ENCODE assay signal across 12 cellular contexts in genomic region chr11:68353669-68354068, GRCh38. TPM values are rescaled to one million over a fixed set of nuclear protein-coding genes. Genes with fewer than 3 reads are reported as not detected.
A peak's percentile ranks its signal among the peaks of the same experiment; 100 is the strongest.
DNase-seq lines count a peak whose midpoint lies in the region; ATAC-seq and TF ChIP-seq lines count a peak whose summit lies in the region.
"Had no signal": no experiment of that assay in that cellular context is flagged by ENCODE, and none has a peak within 500 bp of the region (broad histone marks: within the 10 kb centered on the region; RNA-seq: fewer than 3 reads in every experiment).

No MANE protein-coding gene starts in this region.

- ATAC-seq in HCT116, result peak; percentile 10; the same call in 1 of the 2 replicates

- H3K4me3 Mint-ChIP-seq in MCF 10A (ENCODE audit: unreplicated experiment), result peak overlapping the region; percentile 53

- H3K9me3 Mint-ChIP-seq in MCF 10A (ENCODE audit: unreplicated experiment), result no peaks in the 10 kb centered on the region

- peaks cover 23% of the 10 kb centered on the region for H3K36me3 Mint-ChIP-seq in MCF 10A (ENCODE audit: insufficient read depth, unreplicated experiment)

- H3K36me3 ChIP-seq in HCT116 (ENCODE audit: control insufficient read depth in 1 of 2, insufficient read depth in 2 of 2, low read length in 2 of 2), result peaks cover 2 to 8% of the 10 kb centered on the region in 2 experiments; a peak in 2 of 4 replicates
- H3K36me3 ChIP-seq in spleen, result peaks cover 0 to 3% (median 0%) of the 10 kb centered on the region in 6 donors

- H3K4me1 Mint-ChIP-seq in MCF 10A (ENCODE audit: insufficient read depth, unreplicated experiment), result peaks cover 20% of the 10 kb centered on the region

- H3K27me3 Mint-ChIP-seq in MCF 10A (ENCODE audit: insufficient read depth, unreplicated experiment), result no peaks in the 10 kb centered on the region

- no peaks in the 10 kb centered on the region for H3K9me2 ChIP-seq in HCT116 (ENCODE audit: insufficient read depth)

- no peak for TF ChIP-seq POLR2A in HCT116 (IDR thresholded peaks at IDR 0.05; ENCODE audit: borderline replicate concordance, extremely low read depth, insufficient read depth, insufficient read length)
- no peak for TF ChIP-seq POLR2A in spleen (IDR thresholded peaks at IDR 0.05)

- H3K4me3 ChIP-seq in HCT116 (replicated peaks in 1 of 2; ENCODE audit: low read depth in 1 of 2, low read length in 2 of 2) (peak overlapping the region in 1 of 2 experiments; percentile 39; a peak in 1 of 4 replicates), spleen (no peak overlapping the region)

- H3K27ac ChIP-seq in HCT116 (ENCODE audit: low read depth, low read length) (peak overlapping the region; percentile 96), layer of hippocampus (ENCODE audit: low read depth, low read length) (peak overlapping the region; percentile 76), spleen (peak overlapping the region in 6 of 8 donors; percentile 39 to 71 (median 60))
- H3K27ac ChIP-seq: HL-60 had no signal

- H4K20me1 ChIP-seq in HCT116 (ENCODE audit: insufficient read depth), result no peaks in the 10 kb centered on the region

- H3K9ac ChIP-seq in HCT116 (ENCODE audit: low read length), result peak overlapping the region; percentile 70

- no peak for TF ChIP-seq RAD21 in HCT116 (IDR thresholded peaks at IDR 0.05; ENCODE audit: low read depth)

- H3K9me3 ChIP-seq in HCT116 (ENCODE audit: control insufficient read depth in 1 of 2, insufficient read depth in 1 of 2, low read depth in 1 of 2, low read length in 2 of 2) (no peaks in the 10 kb centered on the region), spleen (no peaks in the 10 kb centered on the region)

- CTCF ChIA-PET in HCT116 (lab: Charles Lee), result no interaction called here
- CTCF ChIA-PET in MCF 10A (lab: Yijun Ruan, JAX), result interaction anchor here (0.6 to 0.8 kb wide), 2 partner anchors 26 to 96 kb away, joined by 3 read pairs; no protein-coding TSS in a partner anchor

- POLR2A ChIA-PET in HCT116 (lab: Charles Lee) (no interaction called here), MCF 10A (lab: Yijun Ruan, JAX) (interaction anchor here (0.7 to 1.8 kb wide), 5 partner anchors 13 to 490 kb away, joined by 3 to 12 read pairs (median 7); no protein-coding TSS in a partner anchor)

- H3K27me3 ChIP-seq in HCT116 (ENCODE audit: insufficient read depth, low read length), result no peaks in the 10 kb centered on the region
- H3K27me3 ChIP-seq in layer of hippocampus (ENCODE audit: control insufficient read depth, insufficient read depth, low read length), result no peaks in the 10 kb centered on the region
- no peaks in the 10 kb centered on the region for H3K27me3 ChIP-seq in spleen (replicated peaks in 1 of 7)

- no peak overlapping the region for H2AFZ ChIP-seq in HCT116 (ENCODE audit: low read depth, low read length, poor library complexity, severe bottlenecking)

- DNase-seq in HCT116 (ENCODE audit: low read depth, low spot score) (no peak), MCF 10A (ENCODE audit: unreplicated experiment) (no peak), spleen (no peak), C1 segment of cervical spinal cord (lab: John Stamatoyannopoulos, UW) (no peak), T1000 (lab: John Stamatoyannopoulos, UW) (no peak)
- no peak for DNase-seq in activated naive CD4-positive, alpha-beta T cell (lab: John Stamatoyannopoulos, UW)
- no peak for DNase-seq in stimulated activated CD4-positive, alpha-beta T cell treated with anti-CD3 and anti-CD28 coated beads, Interleukin-4, amount 100 ng/mL, for 24 hours
- DNase-seq: activated CD8-positive, alpha-beta memory T cell treated with anti-CD3 and anti-CD28 coated beads, Interleukin-2, amount 50 U/mL, for 4 hours; effector CD8-positive, alpha-beta T cell; NCI-H1048 had no signal

- peaks cover 10% of the 10 kb centered on the region; the same call in 1 of the 2 replicates for H3K79me2 ChIP-seq in HCT116 (ENCODE audit: insufficient read depth, low read length)

- H3K27ac Mint-ChIP-seq in MCF 10A (ENCODE audit: low read depth, unreplicated experiment), result peak overlapping the region; percentile 75

- TF ChIP-seq CTCF in HCT116 (IDR thresholded peaks at IDR 0.05 in 2 of 3, conservative IDR thresholded peaks at IDR 0.05 in 1 of 3; ENCODE audit: borderline replicate concordance in 1 of 3, insufficient read depth in 1 of 3, low read depth in 2 of 3, low read length in 2 of 3), result no peak
- no peak for TF ChIP-seq CTCF in MCF 10A (IDR thresholded peaks at IDR 0.05; ENCODE audit: unreplicated experiment)
- no peak for TF ChIP-seq CTCF in spleen (IDR thresholded peaks at IDR 0.05 in 8 of 11, conservative IDR thresholded peaks at IDR 0.05 in 3 of 11)

- intact Hi-C loops in HCT116 (cut with micrococcal nuclease), result no loop called here
- intact Hi-C loops in MCF 10A (cut with micrococcal nuclease), result loop anchor here (1.0 kb wide), 1 partner anchor 40 kb away; no protein-coding TSS in a partner anchor
- intact Hi-C loops in spleen (cut with DNase I; ENCODE audit: low total_unique reads), result no loop called here

- peaks cover 35 to 45% of the 10 kb centered on the region in 2 experiments for H3K4me1 ChIP-seq in HCT116 (ENCODE audit: control insufficient read depth in 1 of 2, insufficient read depth in 2 of 2, low read length in 2 of 2)
- peaks cover 0 to 22% (median 0%) of the 10 kb centered on the region in 6 donors for H3K4me1 ChIP-seq in spleen

- peak overlapping the region; percentile 82 for H3K4me2 ChIP-seq in HCT116 (ENCODE audit: low read length)

- WGBS in spleen, 5 donors, result 81 to 90% (median 83%) methylated on average over 10 to 11 of the region's 11 CpGs

- RAD21 ChIA-PET in HCT116 (lab: Charles Lee; ENCODE audit: low non-redundant PET in 1 of 2, low total read pairs in 2 of 2, uncharacterized antibody in 2 of 2, unreplicated experiment in 2 of 2), result no interaction called here

- BruUV-seq in HCT116 (replicated peaks; lab: Mats Ljungman, UMichigan) (no TSS peak), MCF 10A (replicated peaks; lab: Mats Ljungman, UMichigan) (no TSS peak)

TF ChIP-seq in HCT116, 20 proteins besides CTCF, POLR2A, EP300 and RAD21:
- TF ChIP-seq ZFX (IDR thresholded peaks at IDR 0.05) (no peak), SP1 (IDR thresholded peaks at IDR 0.05; ENCODE audit: low read depth) (no peak), FOSL1 (IDR thresholded peaks at IDR 0.05; ENCODE audit: low read depth) (no peak)

RNA-seq across cellular contexts. Expression of gene LRP5, which starts 41.3 kb away (rescaled TPM):
- total RNA-seq in HCT116 (2021; ENCODE audit: unreplicated experiment) (55.2 TPM), MCF 10A (2022) (31.6 and 32.8 TPM in 2 replicates), spleen (10 to 100 TPM; 11.6 to 21.8 (median 17.8) TPM)
- polyA plus RNA-seq in HCT116 (2012), result 58.9 and 66.2 TPM in 2 replicates
- polyA plus RNA-seq in spleen, result 1 to 10 TPM; 3.9 to 7.2 (median 5.6) TPM
